20 cellular contexts compared by ENCODE assay signal in the genomic region with DNA sequence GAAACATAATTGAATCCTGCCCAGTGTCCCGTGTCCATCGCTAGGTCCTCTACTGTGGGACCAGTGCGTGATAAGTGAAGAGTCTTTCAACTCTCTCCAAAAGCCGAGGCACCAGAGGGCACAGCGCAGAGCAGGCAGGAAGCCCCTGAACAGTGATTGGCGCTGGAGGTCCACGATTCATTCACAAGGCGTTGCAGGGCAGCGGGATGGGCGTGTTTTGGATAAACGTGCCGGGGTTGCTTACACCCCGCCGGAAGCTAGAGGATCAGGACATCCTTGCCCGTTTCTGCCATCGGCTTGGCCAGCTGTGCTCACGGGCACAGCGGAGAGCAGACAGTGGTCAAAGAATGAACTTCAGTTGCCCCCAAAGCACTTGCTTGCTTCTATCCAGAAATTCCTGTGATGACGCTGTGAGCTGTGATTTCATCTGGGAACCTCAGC.
DNase-seq lines count a peak whose midpoint lies in the region; ATAC-seq, FAIRE-seq and TF ChIP-seq lines count a peak whose summit lies in the region.
"Had no signal": no experiment of that assay in that cellular context is flagged by ENCODE, and none has a peak within 500 bp of the region (broad histone marks: within the 10 kb centered on the region; RNA-seq: fewer than 3 reads in every experiment).

No MANE protein-coding gene starts in this region.

- H3K4me1 Mint-ChIP-seq in stimulated activated effector memory CD8-positive, alpha-beta T cell treated with anti-CD3 and anti-CD28 coated beads, Interleukin-12 subunit alpha, Interleukin-12 subunit beta, amount 100 ng/mL, for 72 hours = peaks cover 7% of the 10 kb centered on the region

- no peaks in the 10 kb centered on the region for H3K9me3 Mint-ChIP-seq in stimulated activated effector memory CD8-positive, alpha-beta T cell treated with anti-CD3 and anti-CD28 coated beads, Interleukin-12 subunit alpha, Interleukin-12 subunit beta, amount 100 ng/mL, for 72 hours
- H3K9me3 Mint-ChIP-seq: activated naive CD4-positive, alpha-beta T cell treated with anti-CD3 and anti-CD28 coated beads, Interleukin-2, amount 50 U/mL, for 24 hours; neural progenitor cell had no signal

- H3K27me3 ChIP-seq in SK-N-SH (ENCODE audit: insufficient read depth) (no peaks in the 10 kb centered on the region), keratinocyte (ENCODE audit: control insufficient read depth, extremely low read depth, insufficient read depth, low read length) (no peaks in the 10 kb centered on the region)
- H3K27me3 ChIP-seq: colonic mucosa, neural progenitor cell, upper lobe of right lung had no signal

- H2AFZ ChIP-seq in SK-N-SH (ENCODE audit: low read depth) = peak overlapping the region; percentile 54
- peak overlapping the region; percentile 36 for H2AFZ ChIP-seq in keratinocyte (ENCODE audit: control insufficient read depth, low read length)
- H2AFZ ChIP-seq: neural progenitor cell had no signal

- no peaks in the 10 kb centered on the region for H3K9me2 ChIP-seq in SK-N-SH

- H3K27ac ChIP-seq in A549 (peak overlapping the region; percentile 39 to 67; a peak in 5 of 6 replicates), SK-N-SH (ENCODE audit: low read depth in 2 of 2, low read length in 1 of 2) (peak overlapping the region in 1 of 2 experiments; percentile 53; a peak in 2 of 4 replicates), keratinocyte (ENCODE audit: control insufficient read depth, insufficient read depth, low read length) (peak overlapping the region; percentile 61)
- H3K27ac ChIP-seq: colonic mucosa, neural progenitor cell, upper lobe of right lung had no signal

- no peak for DNase-seq in A549 (ENCODE audit: low read depth in 1 of 2, low spot score in 1 of 2)
- peak; percentile 50 for DNase-seq in H54 (ENCODE audit: insufficient read length, low spot score)
- no peak for DNase-seq in SK-N-SH
- no peak for DNase-seq in keratinocyte (ENCODE audit: low read depth, low spot score)
- DNase-seq in omental fat pad (ENCODE audit: low spot score) = no peak
- no peak for DNase-seq in stimulated activated effector memory CD8-positive, alpha-beta T cell treated with anti-CD3 and anti-CD28 coated beads, Interleukin-12 subunit alpha, Interleukin-12 subunit beta, amount 100 ng/mL, for 72 hours (ENCODE audit: low spot score in 2 of 2)
- no peak for DNase-seq in C1 segment of cervical spinal cord (lab: John Stamatoyannopoulos, UW)
- DNase-seq: activated CD4-positive, alpha-beta T cell treated with anti-CD3 and anti-CD28 coated beads for 48 hours; CD4-positive, alpha-beta memory T cell; midbrain; NCI-H1417; NCI-H774; stimulated activated naive CD4-positive, alpha-beta T cell treated with Interleukin-2 at 50 U/mL for 16 hours; upper lobe of right lung had no signal

- ATAC-seq in A549 (peak in 1 of 2 experiments; percentile 12; a peak in 1 of 6 replicates), omental fat pad (ENCODE audit: low FRiP score) (no peak), HG02642 (IDR thresholded peaks at IDR 0.05; ENCODE audit: poor library complexity, unreplicated experiment) (no peak)
- ATAC-seq in stimulated activated effector memory CD8-positive, alpha-beta T cell treated with anti-CD3 and anti-CD28 coated beads, Interleukin-12 subunit alpha, Interleukin-12 subunit beta, amount 100 ng/mL, for 72 hours = no peak
- ATAC-seq: upper lobe of right lung had no signal

- H3K9me1 ChIP-seq in keratinocyte (ENCODE audit: control insufficient read depth, extremely low read depth, insufficient read depth, low read length) = no peaks in the 10 kb centered on the region

- no peak overlapping the region for H3K4me3 Mint-ChIP-seq in stimulated activated effector memory CD8-positive, alpha-beta T cell treated with anti-CD3 and anti-CD28 coated beads, Interleukin-12 subunit alpha, Interleukin-12 subunit beta, amount 100 ng/mL, for 72 hours
- H3K4me3 Mint-ChIP-seq: activated naive CD4-positive, alpha-beta T cell treated with anti-CD3 and anti-CD28 coated beads, Interleukin-2, amount 50 U/mL, for 24 hours; CD4-positive, alpha-beta memory T cell; neural progenitor cell had no signal

- H3K79me2 ChIP-seq in SK-N-SH (ENCODE audit: insufficient read depth) = no peaks in the 10 kb centered on the region
- H3K79me2 ChIP-seq in keratinocyte (ENCODE audit: control insufficient read depth, insufficient read depth, low read length) = no peaks in the 10 kb centered on the region

- TF ChIP-seq CTCF in A549 (IDR thresholded peaks at IDR 0.05) (no peak), SK-N-SH (IDR thresholded peaks at IDR 0.05) (no peak), keratinocyte (optimal IDR thresholded peaks at IDR 0.05 in 1 of 3, IDR thresholded peaks at IDR 0.05 in 1 of 3, conservative IDR thresholded peaks at IDR 0.05 in 1 of 3; ENCODE audit: extremely low read depth in 1 of 3, insufficient read depth in 2 of 3, low read length in 3 of 3) (no peak), omental fat pad (IDR thresholded peaks at IDR 0.05) (no peak)

- FAIRE-seq in A549 (lab: Jason Lieb, UNC) = no peak
- FAIRE-seq in H54 (lab: Jason Lieb, UNC) = no peak
- FAIRE-seq in keratinocyte (lab: Jason Lieb, UNC) = no peak
- FAIRE-seq: endothelial cell of umbilical vein, TTC549 had no signal

- H3K9ac ChIP-seq in SK-N-SH = no peak overlapping the region; the same call in 1 of the 2 replicates
- no peak overlapping the region for H3K9ac ChIP-seq in keratinocyte (ENCODE audit: control insufficient read depth, extremely low read depth, insufficient read depth, low read length)
- H3K9ac ChIP-seq: neural progenitor cell had no signal

- no peak for TF ChIP-seq EP300 in A549 (IDR thresholded peaks at IDR 0.05)
- TF ChIP-seq EP300 in SK-N-SH (IDR thresholded peaks at IDR 0.05; ENCODE audit: borderline replicate concordance in 1 of 2, low read depth in 1 of 2, low read length in 1 of 2) = no peak

- TF ChIP-seq RAD21 in A549 (conservative IDR thresholded peaks at IDR 0.05 in 1 of 2, IDR thresholded peaks at IDR 0.05 in 1 of 2) (no peak), SK-N-SH (IDR thresholded peaks at IDR 0.05; ENCODE audit: low read length) (no peak)

- no peaks in the 10 kb centered on the region for H3K9me3 ChIP-seq in A549
- no peaks in the 10 kb centered on the region for H3K9me3 ChIP-seq in SK-N-SH
- no peaks in the 10 kb centered on the region for H3K9me3 ChIP-seq in keratinocyte (ENCODE audit: control insufficient read depth, low read depth, low read length)
- H3K9me3 ChIP-seq: colonic mucosa, upper lobe of right lung had no signal

- H3K4me1 ChIP-seq in A549 (peaks cover 20% of the 10 kb centered on the region), SK-N-SH (ENCODE audit: control insufficient read depth in 1 of 2, insufficient read depth in 2 of 2, low read depth in 1 of 2, low read length in 1 of 2) (peaks cover 0 to 13% of the 10 kb centered on the region in 2 experiments; a peak in 1 of 4 replicates), keratinocyte (ENCODE audit: control insufficient read depth, extremely low read depth, insufficient read depth, low read length) (peaks cover 21% of the 10 kb centered on the region)
- H3K4me1 ChIP-seq: colonic mucosa, upper lobe of right lung had no signal

- CTCF ChIA-PET in A549 (lab: Yijun Ruan, JAX) = interaction anchor here (1.1 to 2.0 kb wide), 3 partner anchors 53 to 62 kb away, joined by 3 to 8 read pairs (median 8); no protein-coding TSS in a partner anchor
- CTCF ChIA-PET in SK-N-SH (lab: Yijun Ruan, JAX) = interaction anchor here (1.0 to 2.4 kb wide), 3 partner anchors 53 to 62 kb away, joined by 3 to 12 read pairs (median 3); no protein-coding TSS in a partner anchor

- H4K20me1 ChIP-seq in SK-N-SH (ENCODE audit: insufficient read depth) = no peaks in the 10 kb centered on the region
- H4K20me1 ChIP-seq in keratinocyte (ENCODE audit: control insufficient read depth, extremely low read depth, insufficient read depth, low read length) = no peaks in the 10 kb centered on the region

- H3K4me2 ChIP-seq in A549 = peak overlapping the region; percentile 43
- H3K4me2 ChIP-seq in SK-N-SH = peak overlapping the region; percentile 9; the same call in 1 of the 2 replicates
- no peak overlapping the region for H3K4me2 ChIP-seq in keratinocyte (ENCODE audit: control insufficient read depth, extremely low read depth, insufficient read depth, low read depth, low read length)
- H3K4me2 ChIP-seq: neural progenitor cell had no signal

- H3K27ac Mint-ChIP-seq in stimulated activated effector memory CD8-positive, alpha-beta T cell treated with anti-CD3 and anti-CD28 coated beads, Interleukin-12 subunit alpha, Interleukin-12 subunit beta, amount 100 ng/mL, for 72 hours = no peak overlapping the region
- H3K27ac Mint-ChIP-seq: activated naive CD4-positive, alpha-beta T cell treated with anti-CD3 and anti-CD28 coated beads, Interleukin-2, amount 50 U/mL, for 24 hours; CD4-positive, alpha-beta memory T cell had no signal

- dilution Hi-C loops in keratinocyte (cut with MboI; ENCODE audit: extremely low pct_ligation_motif_present, low sequenced_read_pairs) = no loop called here

- TF ChIP-seq POLR2A in A549 (IDR thresholded peaks at IDR 0.05; ENCODE audit: low read length) (no peak), H54 (IDR thresholded peaks at IDR 0.05; ENCODE audit: low read depth, low read length) (no peak)

- H3K36me3 ChIP-seq in SK-N-SH (replicated peaks in 1 of 2; ENCODE audit: control insufficient read depth in 1 of 2, insufficient read depth in 2 of 2, low read length in 1 of 2) (no peaks in the 10 kb centered on the region), keratinocyte (ENCODE audit: control insufficient read depth in 2 of 2, extremely low read depth in 1 of 2, insufficient read depth in 2 of 2, low read length in 2 of 2) (no peaks in the 10 kb centered on the region)
- H3K36me3 ChIP-seq: colonic mucosa, neural progenitor cell, upper lobe of right lung had no signal

- POLR2A ChIA-PET in A549 (lab: Yijun Ruan, JAX) (no interaction called here), SK-N-SH (lab: Yijun Ruan, JAX) (no interaction called here)

- 89% methylated on average over 19 of the region's 19 CpGs for WGBS in A549 (ENCODE audit: missing lambda C conversion rate)
- WGBS in SK-N-SH (ENCODE audit: low lambda C conversion rate) = 84% methylated on average over 7 of the region's 19 CpGs

- H3K4me3 ChIP-seq in A549 = no peak overlapping the region
- no peak overlapping the region for H3K4me3 ChIP-seq in SK-N-SH (ENCODE audit: low read depth in 2 of 2, low read length in 1 of 2)
- no peak overlapping the region for H3K4me3 ChIP-seq in keratinocyte (ENCODE audit: control insufficient read depth in 2 of 3, extremely low read depth in 1 of 3, insufficient read depth in 2 of 3, low read depth in 1 of 3, low read length in 3 of 3)
- H3K4me3 ChIP-seq: colonic mucosa, neural progenitor cell, upper lobe of right lung had no signal

- H3K36me3 Mint-ChIP-seq in stimulated activated effector memory CD8-positive, alpha-beta T cell treated with anti-CD3 and anti-CD28 coated beads, Interleukin-12 subunit alpha, Interleukin-12 subunit beta, amount 100 ng/mL, for 72 hours = peaks cover 5% of the 10 kb centered on the region
- H3K36me3 Mint-ChIP-seq: activated naive CD4-positive, alpha-beta T cell treated with anti-CD3 and anti-CD28 coated beads, Interleukin-2, amount 50 U/mL, for 24 hours; CD4-positive, alpha-beta memory T cell; neural progenitor cell had no signal

- H3F3A ChIP-seq in SK-N-SH (replicated peaks; ENCODE audit: insufficient read depth) = peaks cover 14% of the 10 kb centered on the region

TF ChIP-seq in A549, 52 proteins besides CTCF, POLR2A, EP300 and RAD21 (continues in another document):
- no peak for TF ChIP-seq KDM1A (IDR thresholded peaks at IDR 0.05; ENCODE audit: low read depth)
